ENCODE assay signal across 9 cellular contexts in the genomic region with DNA sequence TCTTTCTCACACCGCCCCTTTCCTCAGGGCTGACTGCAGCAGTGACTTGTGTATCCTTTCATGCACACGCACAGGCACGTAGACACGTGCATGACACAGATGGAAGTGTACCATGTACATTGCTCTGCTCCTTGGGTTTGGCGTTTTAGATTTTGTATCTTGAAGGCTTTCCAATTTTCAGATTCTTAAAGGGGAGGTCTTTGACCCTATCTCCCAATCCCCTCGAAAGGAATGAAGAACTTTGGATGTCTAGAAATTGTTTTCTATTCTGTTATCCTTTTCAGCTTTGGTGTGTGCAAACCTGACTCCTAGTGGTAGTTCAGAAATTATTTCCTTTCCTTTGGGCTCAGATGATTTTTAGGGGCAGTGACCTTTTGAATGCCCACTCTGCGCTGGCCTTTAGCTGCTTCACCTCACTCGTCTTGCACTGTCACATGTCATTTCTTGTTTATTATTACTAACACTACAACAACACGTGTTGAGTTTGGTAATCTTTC.
DNase-seq lines count a peak whose midpoint lies in the region; ATAC-seq and TF ChIP-seq lines count a peak whose summit lies in the region.
"Had no signal": no experiment of that assay in that cellular context is flagged by ENCODE, and none has a peak within 500 bp of the region (broad histone marks: within the 10 kb centered on the region; RNA-seq: fewer than 3 reads in every experiment).

No MANE protein-coding gene starts in this region.

- ATAC-seq in thoracic aorta (ENCODE audit: insufficient number of reproducible peaks, low FRiP score, low read depth) (no peak), sciatic nerve (no peak)

- intact Hi-C loops in activated T-helper 1 cell treated with anti-CD3 and anti-CD28 coated beads, Interleukin-12 subunit alpha, Interleukin-12 subunit beta, Interleukin-2, Interleukin-4 antibody, amounts not matched to agents 30 ng/mL and 10 ng/mL and 1 ng/mL, durations not matched to agents 14 hours and 24 hours and 36 hours (cut with micrococcal nuclease): loop anchor here (1.0 kb wide), 1 partner anchor 62 kb away; no protein-coding TSS in a partner anchor
- intact Hi-C loops in sciatic nerve (cut with DNase I): no loop called here

- H3K9me3 ChIP-seq in Peyer's patch: no peaks in the 10 kb centered on the region
- no peaks in the 10 kb centered on the region for H3K9me3 ChIP-seq in thoracic aorta

- TF ChIP-seq POLR2A in Peyer's patch (IDR thresholded peaks at IDR 0.05): no peak

- H3K36me3 Mint-ChIP-seq in activated naive CD8-positive, alpha-beta T cell: no peaks in the 10 kb centered on the region
- peaks cover 15% of the 10 kb centered on the region for H3K36me3 Mint-ChIP-seq in activated naive CD8-positive, alpha-beta T cell treated with anti-CD3 and anti-CD28 coated beads for 36 hours
- H3K36me3 Mint-ChIP-seq in activated T-helper 1 cell treated with anti-CD3 and anti-CD28 coated beads, Interleukin-12 subunit alpha, Interleukin-12 subunit beta, Interleukin-2, Interleukin-4 antibody, amounts not matched to agents 30 ng/mL and 10 ng/mL and 1 ng/mL, durations not matched to agents 14 hours and 24 hours and 36 hours (ENCODE audit: low read depth): peaks cover 18% of the 10 kb centered on the region

- no peaks in the 10 kb centered on the region for H3K27me3 Mint-ChIP-seq in activated naive CD8-positive, alpha-beta T cell
- no peaks in the 10 kb centered on the region for H3K27me3 Mint-ChIP-seq in activated naive CD8-positive, alpha-beta T cell treated with anti-CD3 and anti-CD28 coated beads for 36 hours
- no peaks in the 10 kb centered on the region for H3K27me3 Mint-ChIP-seq in activated T-helper 1 cell treated with anti-CD3 and anti-CD28 coated beads, Interleukin-12 subunit alpha, Interleukin-12 subunit beta, Interleukin-2, Interleukin-4 antibody, amounts not matched to agents 30 ng/mL and 10 ng/mL and 1 ng/mL, durations not matched to agents 14 hours and 24 hours and 36 hours (ENCODE audit: insufficient read depth)

- H3K27ac Mint-ChIP-seq in activated naive CD8-positive, alpha-beta T cell: peak overlapping the region; percentile 65
- no peak overlapping the region for H3K27ac Mint-ChIP-seq in activated naive CD8-positive, alpha-beta T cell treated with anti-CD3 and anti-CD28 coated beads for 36 hours
- no peak overlapping the region for H3K27ac Mint-ChIP-seq in activated T-helper 1 cell treated with anti-CD3 and anti-CD28 coated beads, Interleukin-12 subunit alpha, Interleukin-12 subunit beta, Interleukin-2, Interleukin-4 antibody, amounts not matched to agents 30 ng/mL and 10 ng/mL and 1 ng/mL, durations not matched to agents 14 hours and 24 hours and 36 hours

- no peak for DNase-seq in activated naive CD8-positive, alpha-beta T cell treated with anti-CD3 and anti-CD28 coated beads for 36 hours
- no peak for DNase-seq in Peyer's patch
- DNase-seq in fibroblast of mammary gland (ENCODE audit: low read depth): peak; percentile 21
- no peak for DNase-seq in thoracic aorta (ENCODE audit: low spot score)
- DNase-seq in activated T-helper 1 cell treated with anti-CD3 and anti-CD28 coated beads, Interleukin-12 subunit alpha, Interleukin-12 subunit beta, Interleukin-2, Interleukin-4 antibody, amounts not matched to agents 30 ng/mL and 10 ng/mL and 1 ng/mL, durations not matched to agents 14 hours and 24 hours and 36 hours (ENCODE audit: low spot score): no peak
- DNase-seq in DMS153 (lab: John Stamatoyannopoulos, UW): no peak
- DNase-seq in sciatic nerve (ENCODE audit: low spot score): no peak
- DNase-seq: effector CD4-positive, alpha-beta T cell had no signal

- H3K27me3 ChIP-seq in Peyer's patch: no peaks in the 10 kb centered on the region
- no peaks in the 10 kb centered on the region for H3K27me3 ChIP-seq in thoracic aorta (replicated peaks; ENCODE audit: insufficient read depth)

- H3K4me3 ChIP-seq in Peyer's patch (no peak overlapping the region), fibroblast of mammary gland (ENCODE audit: control insufficient read depth, low read depth, low read length) (no peak overlapping the region), thoracic aorta (no peak overlapping the region)

- H3K4me1 ChIP-seq in Peyer's patch (no peaks in the 10 kb centered on the region), thoracic aorta (ENCODE audit: control insufficient read depth in 1 of 2, low read depth in 2 of 2) (peaks cover 0 to 7% of the 10 kb centered on the region in 2 donors)

- H3K27ac ChIP-seq in Peyer's patch (no peak overlapping the region), thoracic aorta (no peak overlapping the region)

- TF ChIP-seq CTCF in Peyer's patch (IDR thresholded peaks at IDR 0.05) (peak in 5 of 6 experiments; percentile 22 to 46 (median 39)), fibroblast of mammary gland (conservative IDR thresholded peaks at IDR 0.05; ENCODE audit: control insufficient read depth, insufficient read depth, low read depth, low read length) (peak; percentile 42), thoracic aorta (IDR thresholded peaks at IDR 0.05) (peak; percentile 18)

- H3K9me3 Mint-ChIP-seq in activated naive CD8-positive, alpha-beta T cell (ENCODE audit: low read depth): no peaks in the 10 kb centered on the region
- no peaks in the 10 kb centered on the region for H3K9me3 Mint-ChIP-seq in activated naive CD8-positive, alpha-beta T cell treated with anti-CD3 and anti-CD28 coated beads for 36 hours
- no peaks in the 10 kb centered on the region for H3K9me3 Mint-ChIP-seq in activated T-helper 1 cell treated with anti-CD3 and anti-CD28 coated beads, Interleukin-12 subunit alpha, Interleukin-12 subunit beta, Interleukin-2, Interleukin-4 antibody, amounts not matched to agents 30 ng/mL and 10 ng/mL and 1 ng/mL, durations not matched to agents 14 hours and 24 hours and 36 hours

- H3K4me1 Mint-ChIP-seq in activated naive CD8-positive, alpha-beta T cell (ENCODE audit: low read depth): peaks cover 64% of the 10 kb centered on the region
- H3K4me1 Mint-ChIP-seq in activated naive CD8-positive, alpha-beta T cell treated with anti-CD3 and anti-CD28 coated beads for 36 hours: peaks cover 50% of the 10 kb centered on the region
- H3K4me1 Mint-ChIP-seq in activated T-helper 1 cell treated with anti-CD3 and anti-CD28 coated beads, Interleukin-12 subunit alpha, Interleukin-12 subunit beta, Interleukin-2, Interleukin-4 antibody, amounts not matched to agents 30 ng/mL and 10 ng/mL and 1 ng/mL, durations not matched to agents 14 hours and 24 hours and 36 hours (ENCODE audit: low read depth): peaks cover 54% of the 10 kb centered on the region

- H3K36me3 ChIP-seq in Peyer's patch: no peaks in the 10 kb centered on the region
- no peaks in the 10 kb centered on the region for H3K36me3 ChIP-seq in thoracic aorta

- H3K4me3 Mint-ChIP-seq in activated naive CD8-positive, alpha-beta T cell: no peak overlapping the region
- no peak overlapping the region for H3K4me3 Mint-ChIP-seq in activated naive CD8-positive, alpha-beta T cell treated with anti-CD3 and anti-CD28 coated beads for 36 hours
- no peak overlapping the region for H3K4me3 Mint-ChIP-seq in activated T-helper 1 cell treated with anti-CD3 and anti-CD28 coated beads, Interleukin-12 subunit alpha, Interleukin-12 subunit beta, Interleukin-2, Interleukin-4 antibody, amounts not matched to agents 30 ng/mL and 10 ng/mL and 1 ng/mL, durations not matched to agents 14 hours and 24 hours and 36 hours
